ENCODE assay signal across 39 cellular contexts in the genomic region with DNA sequence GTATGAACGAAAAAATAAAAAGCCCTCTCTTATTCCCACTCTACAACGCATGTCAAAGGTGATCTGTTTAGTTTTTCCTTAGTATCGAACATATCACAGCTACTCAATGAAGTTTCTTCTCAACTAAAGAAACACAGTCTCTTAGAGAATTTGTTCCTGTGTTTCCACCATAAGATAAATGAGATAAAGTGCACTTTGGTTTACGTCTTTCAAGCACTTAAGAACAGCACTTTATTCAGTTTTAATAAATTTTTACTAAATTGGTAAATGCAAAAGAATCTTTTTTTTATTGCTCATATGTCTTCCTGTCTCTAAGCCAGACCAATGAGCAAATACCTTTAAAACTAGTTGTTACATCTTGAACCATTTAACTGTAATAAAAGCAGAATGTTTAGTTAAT. TPM values are rescaled to one million over a fixed set of nuclear protein-coding genes. Genes with fewer than 3 reads are reported as not detected.
"Had no signal": no experiment of that assay in that cellular context is flagged by ENCODE, and none has a peak within 500 bp of the region (broad histone marks: within the 10 kb centered on the region; RNA-seq: fewer than 3 reads in every experiment).

No MANE protein-coding gene starts in this region.

- H3K9me3 ChIP-seq: adrenal gland had no signal

- H3K4me1 Mint-ChIP-seq: activated B cell treated with CpG ODN at 0.5 μM for 24 hours; activated CD4-positive, alpha-beta T cell treated with anti-CD3 and anti-CD28 coated beads, Interleukin-2, amount 10 ng/mL, durations not matched to agents 24 days and 14 days; activated naive CD8-positive, alpha-beta T cell treated with anti-CD3 and anti-CD28 coated beads for 36 hours; activated T-helper 17 cell treated with anti-CD3 and anti-CD28 coated beads, Interleukin-2, amount 50 U/mL, for 72 hours; brain; central memory CD8-positive, alpha-beta T cell; T-helper 17 cell had no signal

- H3K4me3 ChIP-seq: adrenal gland, cardiac muscle cell had no signal

- H3K27ac ChIP-seq: adrenal gland, cardiac muscle cell, VCaP had no signal

- DNase-seq: activated B cell treated with CpG ODN at 0.5 μM for 24 hours; activated CD4-positive, alpha-beta memory T cell treated with anti-CD3 and anti-CD28 coated beads for 36 hours; activated CD4-positive, alpha-beta T cell treated with anti-CD3 and anti-CD28 coated beads for 4 hours; activated CD4-positive, alpha-beta T cell treated with anti-CD3 and anti-CD28 coated beads, Interleukin-2, amount 10 ng/mL, durations not matched to agents 24 days and 14 days; activated CD4-positive, alpha-beta T cell treated with anti-CD3 and anti-CD28 coated beads, Interleukin-2, amount 50 U/mL, for 1 hour; activated CD4-positive, alpha-beta T cell treated with anti-CD3 and anti-CD28 coated beads, Interleukin-2, amount 50 U/mL, for 4 hours; activated CD4-positive, CD25-positive, alpha-beta regulatory T cell treated with anti-CD3 and anti-CD28 coated beads, Interleukin-2, amount 50 U/mL, for 72 hours; activated CD8-positive, alpha-beta memory T cell treated with anti-CD3 and anti-CD28 coated beads, Interleukin-2, amount 50 U/mL, for 4 hours; activated CD8-positive, alpha-beta T cell treated with anti-CD3 and anti-CD28 coated beads for 36 hours; activated effector memory CD4-positive, alpha-beta T cell treated with anti-CD3 and anti-CD28 coated beads, Interleukin-2, amount 50 U/mL, for 16 hours; activated gamma-delta T cell treated with Interleukin-2 at 50 U/mL for 16 hours; activated naive CD4-positive, alpha-beta T cell; activated naive CD4-positive, alpha-beta T cell treated with anti-CD3 and anti-CD28 coated beads for 36 hours; activated naive CD4-positive, alpha-beta T cell treated with anti-CD3 and anti-CD28 coated beads, Interleukin-2, amount 50 U/mL, for 16 hours; activated naive CD8-positive, alpha-beta T cell treated with anti-CD3 and anti-CD28 coated beads for 36 hours; activated T-cell treated with anti-CD3 and anti-CD28 coated beads for 4 hours; activated T-cell treated with anti-CD3 and anti-CD28 coated beads, Interleukin-2, amount 50 U/mL, for 1 hour; activated T-cell treated with anti-CD3 and anti-CD28 coated beads, Interleukin-2, amount 50 U/mL, for 4 hours; activated T-cell treated with anti-CD3 and anti-CD28 coated beads, Interleukin-2, amount 50 U/mL, for 72 hours; adrenal gland; amniotic stem cell; aorta; caudate nucleus; cerebellar nuclear complex; T-helper 17 cell; T1000 had no signal

- H3K36me3 Mint-ChIP-seq: activated CD4-positive, alpha-beta memory T cell treated with anti-CD3 and anti-CD28 coated beads for 36 hours; activated naive CD4-positive, alpha-beta T cell treated with anti-CD3 and anti-CD28 coated beads, Interleukin-2, amount 50 U/mL, for 72 hours; activated naive CD8-positive, alpha-beta T cell treated with anti-CD3 and anti-CD28 coated beads for 36 hours; brain had no signal

- H3K4me3 Mint-ChIP-seq: activated B cell treated with CpG ODN at 0.5 μM for 24 hours; activated CD4-positive, alpha-beta memory T cell treated with anti-CD3 and anti-CD28 coated beads for 36 hours; activated CD4-positive, alpha-beta T cell treated with anti-CD3 and anti-CD28 coated beads, Interleukin-2, amount 10 ng/mL, durations not matched to agents 24 days and 14 days; activated CD8-positive, alpha-beta T cell treated with anti-CD3 and anti-CD28 coated beads for 36 hours; activated naive CD4-positive, alpha-beta T cell treated with anti-CD3 and anti-CD28 coated beads for 36 hours; activated naive CD8-positive, alpha-beta T cell treated with anti-CD3 and anti-CD28 coated beads for 36 hours; activated T-cell treated with anti-CD3 and anti-CD28 coated beads, Interleukin-2, amount 50 U/mL, for 4 hours; activated T-cell treated with anti-CD3 and anti-CD28 coated beads, Interleukin-2, amount 50 U/mL, for 72 hours; activated T-helper 1 cell treated with anti-CD3 and anti-CD28 coated beads, Interleukin-12 subunit alpha, Interleukin-12 subunit beta, Interleukin-2, Interleukin-4 antibody, amounts not matched to agents 30 ng/mL and 10 ng/mL and 1 ng/mL, durations not matched to agents 14 hours and 24 hours and 36 hours; activated T-helper 17 cell treated with anti-CD3 and anti-CD28 coated beads, Interleukin-2, amount 50 U/mL, for 72 hours; brain; central memory CD8-positive, alpha-beta T cell; T-helper 17 cell had no signal

- H3K27me3 Mint-ChIP-seq: activated B cell treated with CpG ODN at 0.5 μM for 24 hours; activated CD4-positive, alpha-beta T cell treated with anti-CD3 and anti-CD28 coated beads, Interleukin-2, amount 10 ng/mL, durations not matched to agents 24 days and 14 days; activated naive CD8-positive, alpha-beta T cell treated with anti-CD3 and anti-CD28 coated beads for 36 hours; brain had no signal

- ATAC-seq: activated CD8-positive, alpha-beta T cell treated with anti-CD3 and anti-CD28 coated beads for 36 hours; activated naive CD4-positive, alpha-beta T cell treated with anti-CD3 and anti-CD28 coated beads, Interleukin-2, amount 50 U/mL, for 72 hours; activated T-cell treated with anti-CD3 and anti-CD28 coated beads, Interleukin-2, amount 50 U/mL, for 4 hours; activated T-cell treated with anti-CD3 and anti-CD28 coated beads, Interleukin-2, amount 50 U/mL, for 72 hours; activated T-helper 17 cell treated with anti-CD3 and anti-CD28 coated beads, Interleukin-2, amount 50 U/mL, for 72 hours; T-helper 17 cell had no signal

- H3K27me3 ChIP-seq: adrenal gland, cardiac muscle cell had no signal

- H3K36me3 ChIP-seq: cardiac muscle cell had no signal

- FAIRE-seq: bronchial epithelial cell, TTC549 had no signal

- H3K9me3 Mint-ChIP-seq: activated B cell treated with CpG ODN at 0.5 μM for 24 hours; activated CD4-positive, alpha-beta memory T cell treated with anti-CD3 and anti-CD28 coated beads for 36 hours; activated CD4-positive, alpha-beta T cell treated with anti-CD3 and anti-CD28 coated beads, Interleukin-2, amount 10 ng/mL, durations not matched to agents 24 days and 14 days; activated CD8-positive, alpha-beta T cell treated with anti-CD3 and anti-CD28 coated beads for 36 hours; activated naive CD4-positive, alpha-beta T cell treated with anti-CD3 and anti-CD28 coated beads for 36 hours; activated naive CD8-positive, alpha-beta T cell treated with anti-CD3 and anti-CD28 coated beads for 36 hours; activated T-cell treated with anti-CD3 and anti-CD28 coated beads, Interleukin-2, amount 50 U/mL, for 4 hours; activated T-cell treated with anti-CD3 and anti-CD28 coated beads, Interleukin-2, amount 50 U/mL, for 72 hours; activated T-helper 1 cell treated with anti-CD3 and anti-CD28 coated beads, Interleukin-12 subunit alpha, Interleukin-12 subunit beta, Interleukin-2, Interleukin-4 antibody, amounts not matched to agents 30 ng/mL and 10 ng/mL and 1 ng/mL, durations not matched to agents 14 hours and 24 hours and 36 hours; activated T-helper 17 cell treated with anti-CD3 and anti-CD28 coated beads, Interleukin-2, amount 50 U/mL, for 72 hours; brain; central memory CD8-positive, alpha-beta T cell had no signal

- H3K4me1 ChIP-seq: adrenal gland had no signal

- H3K27ac Mint-ChIP-seq: activated B cell treated with CpG ODN at 0.5 μM for 24 hours; activated CD4-positive, alpha-beta memory T cell treated with anti-CD3 and anti-CD28 coated beads for 36 hours; activated CD4-positive, alpha-beta T cell treated with anti-CD3 and anti-CD28 coated beads, Interleukin-2, amount 10 ng/mL, durations not matched to agents 24 days and 14 days; activated CD8-positive, alpha-beta T cell treated with anti-CD3 and anti-CD28 coated beads for 36 hours; activated naive CD4-positive, alpha-beta T cell treated with anti-CD3 and anti-CD28 coated beads for 36 hours; activated naive CD4-positive, alpha-beta T cell treated with anti-CD3 and anti-CD28 coated beads, Interleukin-2, amount 50 U/mL, for 72 hours; activated naive CD8-positive, alpha-beta T cell treated with anti-CD3 and anti-CD28 coated beads for 36 hours; activated T-cell treated with anti-CD3 and anti-CD28 coated beads, Interleukin-2, amount 50 U/mL, for 72 hours; activated T-helper 1 cell treated with anti-CD3 and anti-CD28 coated beads, Interleukin-12 subunit alpha, Interleukin-12 subunit beta, Interleukin-2, Interleukin-4 antibody, amounts not matched to agents 30 ng/mL and 10 ng/mL and 1 ng/mL, durations not matched to agents 14 hours and 24 hours and 36 hours; activated T-helper 17 cell treated with anti-CD3 and anti-CD28 coated beads, Interleukin-2, amount 50 U/mL, for 72 hours; brain; T-helper 17 cell had no signal

RNA-seq across cellular contexts. Expression of a gene that starts 29.7 kb away (rescaled TPM):
- total RNA-seq: activated B cell treated with CpG ODN at 0.5 μM for 24 hours; activated CD4-positive, alpha-beta memory T cell treated with anti-CD3 and anti-CD28 coated beads for 36 hours; activated CD4-positive, alpha-beta T cell treated with anti-CD3 and anti-CD28 coated beads, Interleukin-2, amount 10 ng/mL, durations not matched to agents 24 days and 14 days; activated CD8-positive, alpha-beta memory T cell treated with anti-CD3 and anti-CD28 coated beads for 36 hours; activated CD8-positive, alpha-beta T cell treated with anti-CD3 and anti-CD28 coated beads for 36 hours; activated naive CD4-positive, alpha-beta T cell treated with anti-CD3 and anti-CD28 coated beads for 36 hours; activated naive CD4-positive, alpha-beta T cell treated with anti-CD3 and anti-CD28 coated beads, Interleukin-2, amount 50 U/mL, for 72 hours; activated naive CD8-positive, alpha-beta T cell treated with anti-CD3 and anti-CD28 coated beads for 36 hours; activated T-helper 1 cell treated with anti-CD3 and anti-CD28 coated beads, Interleukin-12 subunit alpha, Interleukin-12 subunit beta, Interleukin-2, Interleukin-4 antibody, amounts not matched to agents 30 ng/mL and 10 ng/mL and 1 ng/mL, durations not matched to agents 14 hours and 24 hours and 36 hours; cardiac muscle cell; chondrocyte; T-helper 1 cell treated with Interleukin-12 subunit alpha and Interleukin-12 subunit beta and Interleukin-4 antibody, amounts not matched to agents 30 ng/mL and 1 ng/mL, for 36 hours; T-helper 17 cell; T-helper 2 cell treated with Interferon-gamma antibody and Interleukin-4, amounts not matched to agents 100 ng/mL and 5 ng/mL, for 36 hours had no signal
